18 cellular contexts compared by ENCODE assay signal in genomic region chr20:62801284-62802010, GRCh38. TPM values are rescaled to one million over a fixed set of nuclear protein-coding genes. Genes with fewer than 3 reads are reported as not detected.
DNase-seq lines count a peak whose midpoint lies in the region; ATAC-seq, FAIRE-seq and TF ChIP-seq lines count a peak whose summit lies in the region.
"Had no signal": no experiment of that assay in that cellular context is flagged by ENCODE, and none has a peak within 500 bp of the region (broad histone marks: within the 10 kb centered on the region; RNA-seq: fewer than 3 reads in every experiment).

No MANE protein-coding gene starts in this region.

- intact Hi-C loops in Right ventricle myocardium superior (cut with DNase I) (no loop called here), cardiac septum (cut with DNase I) (no loop called here), dorsolateral prefrontal cortex (cut with DNase I) (loop anchor here in 1 of 2 donors (2.0 kb wide), 1 partner anchor 45 kb away; no protein-coding TSS in a partner anchor)

- H4K20me1 ChIP-seq in neural progenitor cell (ENCODE audit: low read depth) = peaks cover 19% of the 10 kb centered on the region

- no peaks in the 10 kb centered on the region for H3K9me3 Mint-ChIP-seq in neural progenitor cell
- no peaks in the 10 kb centered on the region for H3K9me3 Mint-ChIP-seq in activated naive CD8-positive, alpha-beta T cell treated with anti-CD3 and anti-CD28 coated beads, Interleukin-2, amount 50 U/mL, for 24 hours
- H3K9me3 Mint-ChIP-seq: CD8-positive, alpha-beta memory T cell had no signal

- H3K9ac ChIP-seq in neural progenitor cell = no peak overlapping the region

- H3K36me3 ChIP-seq in neural progenitor cell (no peaks in the 10 kb centered on the region), small intestine (ENCODE audit: control insufficient read depth in 2 of 2, insufficient read depth in 2 of 2, low read length in 2 of 2) (peaks cover 9% of the 10 kb centered on the region in 2 donors)

- peak; percentile 34 for ATAC-seq in Right ventricle myocardium superior (ENCODE audit: poor library complexity)
- ATAC-seq in HG03342 (IDR thresholded peaks at IDR 0.05; ENCODE audit: unreplicated experiment) = no peak
- ATAC-seq in activated naive CD8-positive, alpha-beta T cell treated with anti-CD3 and anti-CD28 coated beads, Interleukin-2, amount 50 U/mL, for 24 hours = no peak

- peaks cover 22% of the 10 kb centered on the region for H3K27me3 Mint-ChIP-seq in neural progenitor cell (ENCODE audit: insufficient read depth, low read depth)
- no peaks in the 10 kb centered on the region for H3K27me3 Mint-ChIP-seq in activated naive CD8-positive, alpha-beta T cell treated with anti-CD3 and anti-CD28 coated beads, Interleukin-2, amount 50 U/mL, for 24 hours

- H3K27ac Mint-ChIP-seq in neural progenitor cell = no peak overlapping the region
- H3K27ac Mint-ChIP-seq in activated naive CD8-positive, alpha-beta T cell treated with anti-CD3 and anti-CD28 coated beads, Interleukin-2, amount 50 U/mL, for 24 hours = no peak overlapping the region

- no peak for FAIRE-seq in small intestine (lab: Jason Lieb, UNC)
- FAIRE-seq: D721Med had no signal

- WGBS in small intestine, 3 donors = 85 to 87% (median 85%) methylated on average over 15 of the region's 15 CpGs

- H3K36me3 Mint-ChIP-seq in neural progenitor cell = peaks cover 16% of the 10 kb centered on the region
- H3K36me3 Mint-ChIP-seq in activated naive CD8-positive, alpha-beta T cell treated with anti-CD3 and anti-CD28 coated beads, Interleukin-2, amount 50 U/mL, for 24 hours (ENCODE audit: low read depth) = peaks cover 15% of the 10 kb centered on the region

- peaks cover 42% of the 10 kb centered on the region for H3F3A ChIP-seq in neural progenitor cell (ENCODE audit: low read depth)

- H3K4me1 Mint-ChIP-seq in neural progenitor cell = peaks cover 31% of the 10 kb centered on the region
- peaks cover 28% of the 10 kb centered on the region for H3K4me1 Mint-ChIP-seq in activated naive CD8-positive, alpha-beta T cell treated with anti-CD3 and anti-CD28 coated beads, Interleukin-2, amount 50 U/mL, for 24 hours

- no peaks in the 10 kb centered on the region for H3K27me3 ChIP-seq in dorsolateral prefrontal cortex
- peaks cover 22% of the 10 kb centered on the region for H3K27me3 ChIP-seq in neural progenitor cell
- H3K27me3 ChIP-seq in small intestine (ENCODE audit: control insufficient read depth in 2 of 2, insufficient read depth in 2 of 2, low read length in 2 of 2) = no peaks in the 10 kb centered on the region

- H3K4me1 ChIP-seq in neural progenitor cell (peaks cover 11% of the 10 kb centered on the region), small intestine (ENCODE audit: control insufficient read depth in 2 of 2, insufficient read depth in 1 of 2, low read depth in 1 of 2, low read length in 1 of 2) (peaks cover 2 to 4% of the 10 kb centered on the region in 2 donors)

- peak overlapping the region in 54 of 59 donors; percentile 26 to 98 (median 68) for H3K27ac ChIP-seq in dorsolateral prefrontal cortex
- no peak overlapping the region for H3K27ac ChIP-seq in neural progenitor cell
- no peak overlapping the region for H3K27ac ChIP-seq in small intestine (ENCODE audit: low read depth in 1 of 2, low read length in 1 of 2)

- H2AFZ ChIP-seq in neural progenitor cell (replicated peaks) = no peak overlapping the region

- H3K4me3 Mint-ChIP-seq in neural progenitor cell = peak overlapping the region; percentile 15
- no peak overlapping the region for H3K4me3 Mint-ChIP-seq in activated naive CD8-positive, alpha-beta T cell treated with anti-CD3 and anti-CD28 coated beads, Interleukin-2, amount 50 U/mL, for 24 hours

- H3K4me2 ChIP-seq in neural progenitor cell = no peak overlapping the region

- DNase-seq in Right ventricle myocardium superior (no peak), cardiac septum (ENCODE audit: low spot score) (no peak), dorsolateral prefrontal cortex (no peak), neural progenitor cell (ENCODE audit: low spot score) (no peak), RPMI8226 (no peak), small intestine (no peak)
- no peak for DNase-seq in activated naive CD8-positive, alpha-beta T cell treated with anti-CD3 and anti-CD28 coated beads, Interleukin-2, amount 50 U/mL, for 24 hours
- DNase-seq: 8988T; CD8-positive, alpha-beta memory T cell; DMS79; HCEC 1CT; KBM-7; NCI-H1436; NCI-H2029; NCI-H446 treated with DMSO at 0.1 percent for 48 hours; NK-92 treated with Interleukin-12 subunit alpha and Interleukin-12 subunit beta, amount 100 ng/mL, for 24 hours had no signal

- TF ChIP-seq CTCF in dorsolateral prefrontal cortex (IDR thresholded peaks at IDR 0.05 in 54 of 56, conservative IDR thresholded peaks at IDR 0.05 in 2 of 56; ENCODE audit: low read depth in 1 of 56, partially characterized antibody in 56 of 56) = no peak
- TF ChIP-seq CTCF in neural progenitor cell (IDR thresholded peaks at IDR 0.05) = no peak

- H3K4me3 ChIP-seq in dorsolateral prefrontal cortex (peak overlapping the region in 2 of 59 donors; percentile 5 to 13), neural progenitor cell (no peak overlapping the region), small intestine (ENCODE audit: low read depth in 1 of 2, low read length in 2 of 2) (no peak overlapping the region)

- H3K9me3 ChIP-seq in neural progenitor cell (ENCODE audit: low read depth) = no peaks in the 10 kb centered on the region
- H3K9me3 ChIP-seq in small intestine (ENCODE audit: control insufficient read depth, low read depth) = no peaks in the 10 kb centered on the region

- H3K79me2 ChIP-seq in neural progenitor cell (ENCODE audit: low read depth) = no peaks in the 10 kb centered on the region

RNA-seq across cellular contexts. Expression of gene OGFR, which starts 3.2 kb away (rescaled TPM):
- total RNA-seq in Right ventricle myocardium superior (17.8 TPM), cardiac septum (16.4 TPM), dorsolateral prefrontal cortex (100 to 1,000 TPM in 1 of 120 experiments, 10 to 100 TPM in 119; 40.5 to 100 (median 61.4) TPM), neural progenitor cell (ENCODE audit: low replicate concordance) (7.0 and 23.9 TPM in 2 replicates)
- polyA plus RNA-seq in small intestine = 10 to 100 TPM; 46.6 to 88.3 (median 85.9) TPM

RNA-seq across cellular contexts. Expression of gene MRGBP, which starts 5.2 kb away (rescaled TPM):
- total RNA-seq in Right ventricle myocardium superior (10.2 TPM), cardiac septum (7.9 TPM), dorsolateral prefrontal cortex (10 to 100 TPM in 44 of 120 experiments, 1 to 10 TPM in 76; 7.2 to 12.6 (median 9.5) TPM), neural progenitor cell (ENCODE audit: low replicate concordance) (14.0 and 18.1 TPM in 2 replicates)
- polyA plus RNA-seq in small intestine = 10 to 100 TPM; 13.2 to 17.0 (median 13.5) TPM

RNA-seq across cellular contexts. Expression of gene COL9A3, which starts 15.4 kb away (rescaled TPM):
- 2.7 TPM for total RNA-seq in Right ventricle myocardium superior
- total RNA-seq in cardiac septum = 0.94 TPM
- 100 to 1,000 TPM in 8 of 120 experiments, 10 to 100 TPM in 112; 15.9 to 126 (median 44.6) TPM for total RNA-seq in dorsolateral prefrontal cortex
- total RNA-seq in neural progenitor cell (ENCODE audit: low replicate concordance) = 10.5 and 34.8 TPM in 2 replicates
- polyA plus RNA-seq in small intestine = 10 to 100 TPM in 1 of 3 donors, 1 to 10 TPM in 2; 5.1 to 12.7 (median 6.7) TPM
- total RNA-seq: CD8-positive, alpha-beta memory T cell had no signal
- polyA plus RNA-seq: CD8-positive, alpha-beta memory T cell had no signal

Comparison
In these comparisons a context has a peak if more than half of its experiments do, and no peak if none do; other contexts are left out.
1. H3K27ac ChIP-seq: peak in dorsolateral prefrontal cortex (54 of 59); none in neural progenitor cell (single experiment) and small intestine (0 of 2).